8 cellular contexts compared by ENCODE assay signal in genomic region chr7:92836489-92837213, GRCh38. TPM values are rescaled to one million over a fixed set of nuclear protein-coding genes. Genes with fewer than 3 reads are reported as not detected.
DNase-seq lines count a peak whose midpoint lies in the region; ATAC-seq and TF ChIP-seq lines count a peak whose summit lies in the region.

Gene CDK6, minus strand, starts transcription at chr7:92836573. Its CDS starts 3,250 bp downstream, at chr7:92833323.

- H3K9me3 ChIP-seq in OCI-LY3 (ENCODE audit: insufficient read depth, low read length) (no peaks in the 10 kb centered on the region), fibroblast of lung (ENCODE audit: control insufficient read depth, insufficient read depth, low read depth, low read length) (no peaks in the 10 kb centered on the region), neural cell (ENCODE audit: low read length) (no peaks in the 10 kb centered on the region), testis (no peaks in the 10 kb centered on the region)

- H3K9me2 ChIP-seq in neural cell (ENCODE audit: insufficient read depth, low read length): no peaks in the 10 kb centered on the region

- H3K4me2 ChIP-seq in OCI-LY3 (ENCODE audit: low read length): peak within 1 kb of the TSS; percentile 95
- H3K4me2 ChIP-seq in fibroblast of lung (ENCODE audit: extremely low read depth, insufficient read depth, low read length): peak within 1 kb of the TSS; percentile 89
- H3K4me2 ChIP-seq in neural cell (ENCODE audit: low read length): peak within 1 kb of the TSS; percentile 80

- H3K36me3 Mint-ChIP-seq in activated T-cell treated with anti-CD3 and anti-CD28 coated beads, Interleukin-2, amount 50 U/mL, for 4 hours (ENCODE audit: insufficient read depth): peaks cover 25% of the 10 kb centered on the region

- TF ChIP-seq EP300 in neural cell (conservative IDR thresholded peaks at IDR 0.05; ENCODE audit: poor library complexity, severe bottlenecking): no peak

- ATAC-seq in GM18520 (IDR thresholded peaks at IDR 0.05; ENCODE audit: unreplicated experiment) (peak; percentile 27), HG02981 (IDR thresholded peaks at IDR 0.05; ENCODE audit: unreplicated experiment) (peak; percentile 33)
- ATAC-seq in activated T-cell treated with anti-CD3 and anti-CD28 coated beads, Interleukin-2, amount 50 U/mL, for 4 hours: peak; percentile 25 to 28

- peak within 1 kb of the TSS; percentile 98 for H3K4me3 Mint-ChIP-seq in activated T-cell treated with anti-CD3 and anti-CD28 coated beads, Interleukin-2, amount 50 U/mL, for 4 hours

- H3K27ac ChIP-seq in OCI-LY3 (ENCODE audit: low read length): peak within 1 kb of the TSS; percentile 85
- H3K27ac ChIP-seq in fibroblast of lung (ENCODE audit: insufficient read depth, low read length): peak within 1 kb of the TSS; percentile 96
- no peak within 1 kb of the TSS for H3K27ac ChIP-seq in neural cell (ENCODE audit: low read length)
- peak within 1 kb of the TSS; percentile 64 to 86 for H3K27ac ChIP-seq in testis

- intact Hi-C loops in testis (cut with DNase I; ENCODE audit: low total_unique reads): no loop called here

- H3K9me3 Mint-ChIP-seq in activated T-cell treated with anti-CD3 and anti-CD28 coated beads, Interleukin-2, amount 50 U/mL, for 4 hours: no peaks in the 10 kb centered on the region

- H3K27me3 ChIP-seq in OCI-LY3 (ENCODE audit: low read depth, low read length) (peaks cover 34% of the 10 kb centered on the region), fibroblast of lung (ENCODE audit: control insufficient read depth, insufficient read depth, low read length) (no peaks in the 10 kb centered on the region), neural cell (ENCODE audit: insufficient read depth, low read depth, low read length) (peaks cover 52% of the 10 kb centered on the region), testis (no peaks in the 10 kb centered on the region)

- H3K36me3 ChIP-seq in OCI-LY3 (replicated peaks; ENCODE audit: low read depth, low read length) (peaks cover 12% of the 10 kb centered on the region), fibroblast of lung (ENCODE audit: control insufficient read depth, insufficient read depth, low read length) (no peaks in the 10 kb centered on the region), neural cell (ENCODE audit: insufficient read depth, low read length) (no peaks in the 10 kb centered on the region), testis (ENCODE audit: low read depth, missing control alignments) (no peaks in the 10 kb centered on the region)

- H3K79me2 ChIP-seq in OCI-LY3 (ENCODE audit: low read length) (peaks cover 44% of the 10 kb centered on the region), fibroblast of lung (ENCODE audit: control insufficient read depth, insufficient read depth, low read length) (peaks cover 36% of the 10 kb centered on the region), neural cell (replicated peaks; ENCODE audit: insufficient read depth, low read length) (no peaks in the 10 kb centered on the region)

- H3K4me1 Mint-ChIP-seq in activated T-cell treated with anti-CD3 and anti-CD28 coated beads, Interleukin-2, amount 50 U/mL, for 4 hours (ENCODE audit: low read depth): peaks cover 16% of the 10 kb centered on the region

- H3K9ac ChIP-seq in OCI-LY3 (ENCODE audit: low read length) (peak within 1 kb of the TSS; percentile 92), fibroblast of lung (ENCODE audit: insufficient read depth, low read length) (peak within 1 kb of the TSS; percentile 88), neural cell (ENCODE audit: low read length) (peak within 1 kb of the TSS; percentile 17)

- TF ChIP-seq CTCF in OCI-LY3 (IDR thresholded peaks at IDR 0.05; ENCODE audit: low read depth, low read length) (no peak), fibroblast of lung (conservative IDR thresholded peaks at IDR 0.05 in 1 of 2, IDR thresholded peaks at IDR 0.05 in 1 of 2; ENCODE audit: low read depth in 1 of 2, low read length in 2 of 2) (no peak), neural cell (IDR thresholded peaks at IDR 0.05; ENCODE audit: poor library complexity, severe bottlenecking) (no peak), testis (IDR thresholded peaks at IDR 0.05) (no peak)

- TF ChIP-seq RAD21 in neural cell (conservative IDR thresholded peaks at IDR 0.05): no peak

- H2AFZ ChIP-seq in OCI-LY3 (ENCODE audit: low read depth, low read length): peak within 1 kb of the TSS; percentile 35
- H2AFZ ChIP-seq in fibroblast of lung (ENCODE audit: low read length): peak within 1 kb of the TSS; percentile 73
- H2AFZ ChIP-seq in neural cell (ENCODE audit: low read depth, low read length): no peak within 1 kb of the TSS

- TF ChIP-seq POLR2A in testis (IDR thresholded peaks at IDR 0.05): no peak

- H3K4me1 ChIP-seq in OCI-LY3 (ENCODE audit: low read length) (peaks cover 13% of the 10 kb centered on the region), fibroblast of lung (ENCODE audit: control insufficient read depth, extremely low read depth, insufficient read depth, low read length) (peaks cover 2% of the 10 kb centered on the region), testis (peaks cover 7% of the 10 kb centered on the region)

- H4K20me1 ChIP-seq in OCI-LY3 (ENCODE audit: insufficient read depth, low read length): peaks cover 11% of the 10 kb centered on the region
- H4K20me1 ChIP-seq in fibroblast of lung (ENCODE audit: control insufficient read depth, extremely low read depth, insufficient read depth, low read length): no peaks in the 10 kb centered on the region
- no peaks in the 10 kb centered on the region for H4K20me1 ChIP-seq in neural cell (ENCODE audit: insufficient read depth)

- no peaks in the 10 kb centered on the region for H3F3A ChIP-seq in neural cell (ENCODE audit: insufficient read depth, low read length, poor library complexity, severe bottlenecking)

- peak; percentile 63 for DNase-seq in activated T-cell treated with anti-CD3 and anti-CD28 coated beads, Interleukin-2, amount 50 U/mL, for 4 hours
- DNase-seq in fibroblast of lung (ENCODE audit: low read depth in 2 of 2) (peak; percentile 60 to 71), testis (peak; percentile 27), cerebellar nuclear complex (lab: John Stamatoyannopoulos, UW) (no peak)

- H3K4me3 ChIP-seq in OCI-LY3 (ENCODE audit: low read length) (peak within 1 kb of the TSS; percentile 78), fibroblast of lung (replicated peaks in 1 of 4; ENCODE audit: control extremely low read depth in 1 of 4, insufficient read depth in 1 of 4, low read depth in 3 of 4, low read length in 4 of 4) (peak within 1 kb of the TSS; percentile 79 to 95 (median 90)), neural cell (ENCODE audit: low read length) (peak within 1 kb of the TSS; percentile 88), testis (peak within 1 kb of the TSS; percentile 70 to 79)

- WGBS in testis, 2 donors: 1 to 2% methylated on average over 14 to 60 of the region's 66 CpGs

- H3K27me3 Mint-ChIP-seq in activated T-cell treated with anti-CD3 and anti-CD28 coated beads, Interleukin-2, amount 50 U/mL, for 4 hours (ENCODE audit: low read depth): peaks cover 9% of the 10 kb centered on the region

TF ChIP-seq in neural cell, 6 proteins besides CTCF, POLR2A, EP300 and RAD21:
- TF ChIP-seq EZH2 (IDR thresholded peaks at IDR 0.05; ENCODE audit: borderline replicate concordance, insufficient read depth, low read length, poor library complexity, severe bottlenecking): no peak
- no peak for TF ChIP-seq MXI1 (conservative IDR thresholded peaks at IDR 0.05; ENCODE audit: poor library complexity, severe bottlenecking)
- TF ChIP-seq TAF1 (IDR thresholded peaks at IDR 0.05; ENCODE audit: low read depth): no peak
- no peak for TF ChIP-seq POLR2AphosphoS5 (IDR thresholded peaks at IDR 0.05)
- no peak for TF ChIP-seq REST (IDR thresholded peaks at IDR 0.05; ENCODE audit: borderline replicate concordance)
- TF ChIP-seq SMC3 (conservative IDR thresholded peaks at IDR 0.05; ENCODE audit: poor library complexity): no peak

RNA-seq across cellular contexts. Expression of gene CDK6, which starts in this region (rescaled TPM):
- total RNA-seq in activated T-cell treated with anti-CD3 and anti-CD28 coated beads, Interleukin-2, amount 50 U/mL, for 4 hours: 100 to 1,000 TPM; 310 to 350 (median 347) TPM
- total RNA-seq in fibroblast of lung (9.8 and 17.8 TPM in 2 replicates), testis (10 to 100 TPM; 22.8 to 31.6 TPM)
- polyA plus RNA-seq in fibroblast of lung (13.4 and 19.2 TPM in 2 replicates), neural cell (4.1 and 4.2 TPM in 2 replicates), testis (ENCODE audit: insufficient read depth, low read depth, low replicate concordance) (21.1 TPM)
- polyA plus RNA-seq in fibroblast of lung (2012): 6.2 and 10.6 TPM in 2 replicates
- polyA minus RNA-seq in fibroblast of lung (ENCODE audit: low replicate concordance) (17.8 and 53.6 TPM in 2 replicates), neural cell (14.1 and 18.4 TPM in 2 replicates)

Comparison
In these comparisons a context has a peak if more than half of its experiments do, and no peak if none do; other contexts are left out.
1. RNA of gene CDK6 (total RNA-seq): 310 to 350 TPM in activated T-cell treated with anti-CD3 and anti-CD28 coated beads, Interleukin-2, amount 50 U/mL, for 4 hours; 22.8 to 31.6 TPM in testis and 9.8 to 17.8 TPM in fibroblast of lung; every median in the first group is over 4 times any median in the second.
2. H3K9ac ChIP-seq: peak in every context shown above with its lines; median percentile 92 in OCI-LY3; 88 in fibroblast of lung; 17 in neural cell.
3. DNase-seq: peak in activated T-cell treated with anti-CD3 and anti-CD28 coated beads, Interleukin-2, amount 50 U/mL, for 4 hours (single experiment), fibroblast of lung (2 of 2) and testis (single experiment); none in cerebellar nuclear complex (0 of 2).
4. Peak in every context shown above with its lines, with median percentiles within 50 percentile points of each other: ATAC-seq, H3K4me2 ChIP-seq and H3K4me3 ChIP-seq.